In the genomic region with DNA sequence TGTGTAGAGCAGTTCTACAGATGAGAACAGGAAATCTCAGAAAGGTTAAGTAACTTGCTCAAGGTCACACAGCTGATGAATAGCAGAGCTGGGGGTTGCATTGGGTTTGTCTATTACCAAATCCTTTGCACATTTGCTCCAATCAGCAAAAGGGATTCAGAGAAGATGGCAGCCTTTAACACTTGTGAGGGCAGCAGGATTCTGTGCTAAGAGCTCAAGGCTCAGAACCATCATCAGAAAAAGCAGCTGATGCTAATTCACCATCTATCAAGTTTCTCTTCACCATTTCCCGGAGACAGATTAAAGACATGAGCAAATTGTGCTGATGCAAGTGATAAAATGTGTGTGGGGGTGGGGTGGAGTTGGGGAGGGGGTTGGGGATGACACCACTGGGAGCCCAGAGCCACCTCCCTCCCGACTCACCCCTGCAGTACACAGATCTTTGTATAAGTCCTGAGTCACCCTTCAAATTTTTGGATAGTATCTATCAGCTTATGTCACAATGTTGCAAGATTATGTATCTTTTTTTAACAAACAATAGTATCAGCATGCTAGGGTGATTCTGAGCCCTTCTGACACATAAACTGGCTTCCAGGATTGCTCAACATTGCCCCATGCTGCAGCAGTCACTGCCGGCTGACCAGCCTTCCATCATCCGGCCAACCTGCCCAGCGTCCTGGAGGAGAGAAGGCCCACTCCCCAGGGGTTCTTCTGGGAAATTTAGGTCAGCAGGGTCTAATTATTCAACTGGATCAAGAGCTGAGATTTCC, we compare ENCODE assay signal across 10 cellular contexts. TPM values are rescaled to one million over a fixed set of nuclear protein-coding genes. Genes with fewer than 3 reads are reported as not detected.
DNase-seq lines count a peak whose midpoint lies in the region; ATAC-seq and TF ChIP-seq lines count a peak whose summit lies in the region.
"Had no signal": no experiment of that assay in that cellular context is flagged by ENCODE, and none has a peak within 500 bp of the region (broad histone marks: within the 10 kb centered on the region; RNA-seq: fewer than 3 reads in every experiment).

No MANE protein-coding gene starts in this region.

- no peak overlapping the region for H4K91ac ChIP-seq in mesenchymal stem cell (ENCODE audit: low read length)

- H3K27me3 ChIP-seq in A673 (replicated peaks; ENCODE audit: insufficient read depth, low read depth, low read length, poor library complexity): no peaks in the 10 kb centered on the region
- no peaks in the 10 kb centered on the region for H3K27me3 ChIP-seq in breast epithelium
- H3K27me3 ChIP-seq in mesenchymal stem cell (ENCODE audit: control insufficient read depth in 1 of 2, insufficient read depth in 1 of 2, low read length in 2 of 2): no peaks in the 10 kb centered on the region
- H3K27me3 ChIP-seq: cardiac muscle cell had no signal

- peak overlapping the region; percentile 11 for H3K4me2 ChIP-seq in mesenchymal stem cell (ENCODE audit: low read length, poor library complexity, severe bottlenecking)

- BruUV-seq in A673 (replicated peaks; lab: Mats Ljungman, UMichigan): no TSS peak

- no peak overlapping the region for H2BK15ac ChIP-seq in mesenchymal stem cell (ENCODE audit: low read depth, poor library complexity, severe bottlenecking)

- H2BK120ac ChIP-seq in mesenchymal stem cell (ENCODE audit: low read depth, low read length): no peak overlapping the region

- POLR2A ChIA-PET in A673 (lab: Charles Lee; ENCODE audit: low non-redundant PET): no interaction called here

- H3K4me1 ChIP-seq in A673 (ENCODE audit: insufficient read depth, low read length, poor library complexity, severe bottlenecking) (peaks cover 19% of the 10 kb centered on the region), breast epithelium (peaks cover 0 to 3% of the 10 kb centered on the region in 2 donors), mesenchymal stem cell (ENCODE audit: control insufficient read depth, insufficient read depth, low read depth, low read length) (peaks cover 21% of the 10 kb centered on the region)

- H3K9me3 ChIP-seq in A673 (ENCODE audit: low read depth, low read length, poor library complexity, severe bottlenecking) (peaks cover 15% of the 10 kb centered on the region), breast epithelium (peaks cover 25 to 33% of the 10 kb centered on the region in 2 donors), mesenchymal stem cell (ENCODE audit: control insufficient read depth, low read length) (peaks cover 15% of the 10 kb centered on the region)

- H3K18ac ChIP-seq in mesenchymal stem cell (ENCODE audit: low read depth in 1 of 2, low read length in 2 of 2): peak overlapping the region; percentile 46 to 76

- H2BK5ac ChIP-seq in mesenchymal stem cell (ENCODE audit: low read depth, low read length, poor library complexity, severe bottlenecking): no peak overlapping the region

- ATAC-seq in GM21381 (IDR thresholded peaks at IDR 0.05; ENCODE audit: unreplicated experiment): no peak
- ATAC-seq in GM21367 (IDR thresholded peaks at IDR 0.05; ENCODE audit: unreplicated experiment): no peak

- H4K8ac ChIP-seq in mesenchymal stem cell (ENCODE audit: low read length): no peak overlapping the region

- no peak overlapping the region for H3K14ac ChIP-seq in mesenchymal stem cell (ENCODE audit: low read length in 2 of 2)

- H3K4ac ChIP-seq in mesenchymal stem cell (ENCODE audit: low read depth in 1 of 2, low read length in 2 of 2): peak overlapping the region in 1 of 2 experiments; percentile 10

- H3K4me3 ChIP-seq in A673 (ENCODE audit: low read depth, low read length, poor library complexity, severe bottlenecking) (no peak overlapping the region), breast epithelium (no peak overlapping the region), mesenchymal stem cell (ENCODE audit: insufficient read depth in 1 of 2, low read depth in 1 of 2, low read length in 2 of 2) (peak overlapping the region in 1 of 2 experiments; percentile 42)
- H3K4me3 ChIP-seq: cardiac muscle cell had no signal

- no peak for TF ChIP-seq CTCF in A673 (conservative IDR thresholded peaks at IDR 0.05; ENCODE audit: low read depth, low read length)
- TF ChIP-seq CTCF in breast epithelium (IDR thresholded peaks at IDR 0.05): no peak

- 23% methylated on average over 3 of the region's 5 CpGs for WGBS in mesenchymal stem cell

- DNase-seq in A673 (ENCODE audit: low spot score) (peak; percentile 41), LHCN-M2 (ENCODE audit: low read depth) (peak; percentile 84), breast epithelium (ENCODE audit: low spot score in 2 of 2) (no peak), mesenchymal stem cell (peak; percentile 93), ecto neural progenitor cell (ENCODE audit: low spot score) (no peak), inferior parietal cortex (ENCODE audit: extremely low spot score) (no peak)
- DNase-seq: NCI-H1417 treated with DMSO at 0.1 percent for 48 hours had no signal

- CTCF ChIA-PET in A673 (lab: Charles Lee): interaction anchor here (0.7 to 2.2 kb wide), 4 partner anchors 11 to 201 kb away, joined by 5 to 12 read pairs (median 6); no protein-coding TSS in a partner anchor

- H3K36me3 ChIP-seq in A673 (ENCODE audit: insufficient read depth, low read length, poor library complexity, severe bottlenecking) (no peaks in the 10 kb centered on the region), breast epithelium (no peaks in the 10 kb centered on the region), mesenchymal stem cell (ENCODE audit: control insufficient read depth in 1 of 2, insufficient read depth in 2 of 2, low read depth in 1 of 2, low read length in 2 of 2) (no peaks in the 10 kb centered on the region)
- H3K36me3 ChIP-seq: cardiac muscle cell had no signal

- peak overlapping the region; percentile 79 for H3K9ac ChIP-seq in mesenchymal stem cell (ENCODE audit: low read length)

- H3K79me1 ChIP-seq in mesenchymal stem cell (replicated peaks; ENCODE audit: low read length, poor library complexity, severe bottlenecking): no peaks in the 10 kb centered on the region

- H3K27ac ChIP-seq in A673 (ENCODE audit: low read depth, low read length, poor library complexity, severe bottlenecking) (no peak overlapping the region), breast epithelium (peak overlapping the region; percentile 68 to 91), mesenchymal stem cell (ENCODE audit: low read length, poor library complexity, severe bottlenecking) (peak overlapping the region; percentile 65)
- H3K27ac ChIP-seq: cardiac muscle cell had no signal

- no peak overlapping the region for H2BK12ac ChIP-seq in mesenchymal stem cell (ENCODE audit: low read length in 2 of 2)

- H2AFZ ChIP-seq in mesenchymal stem cell (ENCODE audit: low read depth, low read length): no peak overlapping the region

- intact Hi-C loops in A673 (cut with micrococcal nuclease; ENCODE audit: unreplicated experiment): loop anchor here (1.0 to 5.0 kb wide), 2 partner anchors 167 to 201 kb away; no protein-coding TSS in a partner anchor
- intact Hi-C loops in breast epithelium (cut with DNase I; ENCODE audit: low total_unique reads): loop anchor here (10.0 kb wide), 1 partner anchor 205 kb away; no protein-coding TSS in a partner anchor

- TF ChIP-seq POLR2A in breast epithelium (IDR thresholded peaks at IDR 0.05): no peak

- peak overlapping the region; percentile 46 for H2AK5ac ChIP-seq in mesenchymal stem cell (ENCODE audit: low read length, severe bottlenecking)

- no peak overlapping the region for H3K23ac ChIP-seq in mesenchymal stem cell (ENCODE audit: low read length in 2 of 2)

RNA-seq across cellular contexts. Expression of a gene that starts 2.8 kb away (rescaled TPM):
- total RNA-seq in A673 (2021) (7.5 and 11.8 TPM in 2 replicates), LHCN-M2 (2014; rRNA removed) (28.9 and 34.0 TPM in 2 replicates), breast epithelium (10 to 100 TPM; 30.6 to 52.5 (median 34.4) TPM)
- 11.8 TPM for polyA plus RNA-seq in LHCN-M2 (2012)
- polyA plus RNA-seq in mesenchymal stem cell (2013, experiment 1 of 2): 34.8 TPM
- 35.0 TPM for polyA plus RNA-seq in mesenchymal stem cell (2013, experiment 2 of 2)

RNA-seq across cellular contexts. Expression of a gene that starts 55.3 kb away (rescaled TPM):
- total RNA-seq in A673 (2021): 6.2 and 10.6 TPM in 2 replicates
- total RNA-seq in LHCN-M2 (2014; rRNA removed): 34.5 and 42.2 TPM in 2 replicates
- 14.8 TPM for polyA plus RNA-seq in LHCN-M2 (2012)
- 10 to 100 TPM; 46.4 to 77.4 (median 49.5) TPM for total RNA-seq in breast epithelium
- polyA plus RNA-seq in mesenchymal stem cell (2013, experiment 1 of 2): 30.1 TPM
- 29.4 TPM for polyA plus RNA-seq in mesenchymal stem cell (2013, experiment 2 of 2)

Comparison
In these comparisons a context has a peak if more than half of its experiments do, and no peak if none do; other contexts are left out.
1. DNase-seq: peak in A673 (single experiment), LHCN-M2 (single experiment) and mesenchymal stem cell (single experiment); none in breast epithelium (0 of 2), ecto neural progenitor cell (single experiment) and inferior parietal cortex (single experiment).